Comparison of ENCODE assay signal across 9 cellular contexts in the genomic region with DNA sequence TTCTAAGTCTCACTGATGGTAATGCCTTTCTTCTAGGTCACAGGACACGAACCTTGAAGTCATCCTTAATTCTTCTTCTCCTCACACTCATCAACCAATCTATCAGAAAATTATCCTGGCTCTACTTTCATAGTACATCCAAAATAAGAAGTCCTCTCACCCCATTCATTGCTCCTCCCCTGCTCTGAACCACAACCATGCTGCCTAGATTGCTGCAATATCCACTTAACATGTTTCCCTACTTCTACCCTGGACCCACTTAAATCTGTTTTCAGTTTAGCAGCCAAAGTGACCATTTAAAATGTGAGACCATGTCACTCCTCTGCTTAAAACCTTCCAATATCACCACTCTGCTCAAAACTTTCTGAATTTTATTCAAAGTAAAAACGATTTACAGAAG.
"Had no signal": no experiment of that assay in that cellular context is flagged by ENCODE, and none has a peak within 500 bp of the region (broad histone marks: within the 10 kb centered on the region; RNA-seq: fewer than 3 reads in every experiment).

No MANE protein-coding gene starts in this region.

- H3K4me1 ChIP-seq: HAP-1 had no signal

- DNase-seq: GM23248, GOT3, H7, H9, HCEC 1CT, HFFc6 had no signal

- H3K4me3 Mint-ChIP-seq: GM23338, H9, HFFc6 had no signal

- ATAC-seq: GM23338, HCT116 had no signal

- H3K27ac ChIP-seq: GM23248 had no signal

- H3K27ac Mint-ChIP-seq: GM23338, H9, HFFc6 had no signal

- H3K9me3 ChIP-seq: HAP-1 had no signal

- H3K36me3 ChIP-seq: HAP-1 had no signal

- H3K4me1 Mint-ChIP-seq: GM23338, H9 had no signal

- H3K4me3 ChIP-seq: GM23248, GM23338, HAP-1 had no signal
